In the genomic region with DNA sequence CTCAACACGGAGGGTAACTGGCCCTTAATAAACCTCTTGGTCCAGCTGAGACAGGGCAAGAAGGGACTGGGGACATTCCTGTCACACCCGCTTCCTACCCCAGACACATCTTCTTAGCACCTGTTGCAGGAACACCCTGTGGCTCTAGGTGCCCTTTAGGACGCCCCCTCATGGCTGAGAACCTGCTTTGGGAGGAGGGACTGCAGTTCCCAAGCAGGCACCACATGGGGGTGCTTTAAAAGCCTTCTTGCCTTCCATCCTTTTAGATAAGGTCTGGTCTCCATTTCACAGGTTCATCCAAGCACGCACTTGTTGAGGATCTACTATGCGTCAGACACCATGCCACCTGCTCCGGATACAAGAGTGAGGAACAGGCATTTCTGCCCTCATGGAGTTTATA, we compare ENCODE assay signal across 10 cellular contexts. TPM values are rescaled to one million over a fixed set of nuclear protein-coding genes. Genes with fewer than 3 reads are reported as not detected.
DNase-seq lines count a peak whose midpoint lies in the region; ATAC-seq, FAIRE-seq and TF ChIP-seq lines count a peak whose summit lies in the region.
"Had no signal": no experiment of that assay in that cellular context is flagged by ENCODE, and none has a peak within 500 bp of the region (broad histone marks: within the 10 kb centered on the region; RNA-seq: fewer than 3 reads in every experiment).

No MANE protein-coding gene starts in this region.

- H3F3A ChIP-seq in MM.1S (ENCODE audit: insufficient read depth, low read length), result no peaks in the 10 kb centered on the region

- DNase-seq in activated T-cell treated with anti-CD3 and anti-CD28 coated beads, Interleukin-2, amount 50 U/mL, for 24 hours, result no peak
- DNase-seq in activated T-cell treated with anti-CD3 and anti-CD28 coated beads, Interleukin-2, amount 50 U/mL, for 48 hours, result no peak
- DNase-seq in MM.1S (no peak), GM12878 (ENCODE audit: low read depth, low spot score) (no peak), osteoblast (ENCODE audit: insufficient read length, low spot score, missing footprints) (no peak)
- DNase-seq: GF-D8 had no signal

- H3K4me3 ChIP-seq in MM.1S (ENCODE audit: low read length) (no peak overlapping the region), GM12878 (no peak overlapping the region), osteoblast (ENCODE audit: insufficient read depth, low read length) (no peak overlapping the region)

- H3K27me3 ChIP-seq in MM.1S (replicated peaks; ENCODE audit: insufficient read depth, low read length) (no peaks in the 10 kb centered on the region), GM12878 (replicated peaks in 1 of 2; ENCODE audit: control insufficient read depth in 2 of 2, insufficient read depth in 2 of 2, low read length in 1 of 2) (no peaks in the 10 kb centered on the region), osteoblast (ENCODE audit: insufficient read depth, low read length) (no peaks in the 10 kb centered on the region)

- no peaks in the 10 kb centered on the region for H3K27me3 Mint-ChIP-seq in activated T-cell treated with anti-CD3 and anti-CD28 coated beads, Interleukin-2, amount 50 U/mL, for 24 hours

- BruUV-seq in GM12878 (replicated peaks; lab: Mats Ljungman, UMichigan), result no TSS peak

- no peaks in the 10 kb centered on the region for H3K9me3 ChIP-seq in MM.1S (replicated peaks; ENCODE audit: insufficient read depth, low read length)
- H3K9me3 ChIP-seq in GM12878 (replicated peaks; ENCODE audit: control insufficient read depth, insufficient read depth, low read length), result no peaks in the 10 kb centered on the region
- no peaks in the 10 kb centered on the region for H3K9me3 ChIP-seq in osteoblast (ENCODE audit: low read depth, low read length)

- H3K4me1 Mint-ChIP-seq in activated T-cell treated with anti-CD3 and anti-CD28 coated beads, Interleukin-2, amount 50 U/mL, for 24 hours (ENCODE audit: low read depth), result peaks cover 23% of the 10 kb centered on the region

- H3K36me3 ChIP-seq in MM.1S (replicated peaks; ENCODE audit: insufficient read depth, low read length) (0 out of 2 replicates have a peak, but pooled peaks cover 6% of the 10 kb centered on the region), GM12878 (ENCODE audit: control insufficient read depth in 2 of 2, insufficient read depth in 2 of 2, low read length in 1 of 2) (peaks cover 16 to 24% of the 10 kb centered on the region in 2 experiments), osteoblast (ENCODE audit: insufficient read depth, low read length) (peaks cover 25% of the 10 kb centered on the region)

- H3K27ac ChIP-seq in MM.1S (ENCODE audit: low read length) (no peak overlapping the region), GM12878 (ENCODE audit: control insufficient read depth, insufficient read depth) (no peak overlapping the region), osteoblast (ENCODE audit: low read depth, low read length) (no peak overlapping the region)

- no peak overlapping the region for H3K4me2 ChIP-seq in MM.1S (ENCODE audit: low read depth, low read length)
- no peak overlapping the region for H3K4me2 ChIP-seq in GM12878 (ENCODE audit: control insufficient read depth, insufficient read depth)
- H3K4me2 ChIP-seq in osteoblast (ENCODE audit: insufficient read depth, low read length), result no peak overlapping the region

- TF ChIP-seq EP300 in GM12878 (IDR thresholded peaks at IDR 0.05; ENCODE audit: borderline replicate concordance in 1 of 2, control insufficient read depth in 1 of 2, low read depth in 2 of 2, low read length in 2 of 2), result no peak

- H3K9me3 Mint-ChIP-seq in activated T-cell treated with anti-CD3 and anti-CD28 coated beads, Interleukin-2, amount 50 U/mL, for 24 hours, result no peaks in the 10 kb centered on the region

- POLR2A ChIA-PET in GM12878 (lab: Charles Lee), result no interaction called here

- RAD21 ChIA-PET in GM12878 (lab: Charles Lee; ENCODE audit: unreplicated experiment), result interaction anchor here (1.7 to 2.9 kb wide), 3 partner anchors 29 to 128 kb away, joined by 7 to 10 read pairs (median 8); no protein-coding TSS in a partner anchor

- 72% methylated on average over 6 of the region's 6 CpGs for WGBS in GM12878 (ENCODE audit: insufficient coverage, insufficient replicate concordance, low lambda C conversion rate, missing lambda C conversion rate)

- SMC1A ChIA-PET in GM12878 (lab: Charles Lee; ENCODE audit: uncharacterized antibody, unreplicated experiment), result interaction anchor here (1.1 to 2.3 kb wide), 3 partner anchors 63 to 125 kb away, joined by 3 to 15 read pairs (median 4); a partner anchor contains a TSS

- CTCF ChIA-PET in GM12878 (lab: Yijun Ruan, JAX), result interaction anchor here (1.0 to 7.2 kb wide), 7 partner anchors 10 to 127 kb away, joined by 3 to 65 read pairs (median 6); a partner anchor contains a TSS

- no peaks in the 10 kb centered on the region for H3K9me2 ChIP-seq in MM.1S (replicated peaks; ENCODE audit: insufficient read depth, low read length)

- H3K4me1 ChIP-seq in MM.1S (ENCODE audit: low read length), result peaks cover 4% of the 10 kb centered on the region
- peaks cover 4% of the 10 kb centered on the region for H3K4me1 ChIP-seq in GM12878 (ENCODE audit: control insufficient read depth, insufficient read depth, low read length)
- peaks cover 3% of the 10 kb centered on the region for H3K4me1 ChIP-seq in osteoblast (ENCODE audit: insufficient read depth, low read length)

- in situ Hi-C loops in GM12878 (cut with MboI), result no loop called here

- H3K79me2 ChIP-seq in MM.1S (ENCODE audit: low read length) (no peaks in the 10 kb centered on the region), GM12878 (ENCODE audit: control insufficient read depth, insufficient read depth, low read length) (no peaks in the 10 kb centered on the region), osteoblast (ENCODE audit: insufficient read depth, low read length) (no peaks in the 10 kb centered on the region)

- no peak overlapping the region for H3K4me3 Mint-ChIP-seq in activated T-cell treated with anti-CD3 and anti-CD28 coated beads, Interleukin-2, amount 50 U/mL, for 24 hours

- H4K20me1 ChIP-seq in MM.1S (ENCODE audit: insufficient read depth, low read length) (0 out of 2 replicates have a peak, but pooled peaks cover 3% of the 10 kb centered on the region), GM12878 (ENCODE audit: control insufficient read depth, insufficient read depth) (peaks cover 3% of the 10 kb centered on the region; the same call in 1 of the 2 replicates), osteoblast (ENCODE audit: insufficient read depth, low read length) (no peaks in the 10 kb centered on the region)

- TF ChIP-seq CTCF in MM.1S (IDR thresholded peaks at IDR 0.05; ENCODE audit: low read length), result peak; percentile 48
- TF ChIP-seq CTCF in GM12878 (IDR thresholded peaks at IDR 0.05 in 2 of 3, conservative IDR thresholded peaks at IDR 0.05 in 1 of 3; ENCODE audit: control insufficient read depth in 2 of 3, extremely low read depth in 1 of 3, insufficient read depth in 1 of 3, low read depth in 3 of 3, low read length in 3 of 3), result peak; percentile 36 to 52 (median 41); a peak in 5 of 6 replicates
- TF ChIP-seq CTCF in osteoblast (IDR thresholded peaks at IDR 0.05; ENCODE audit: extremely low read depth, low read depth, low read length), result peak; percentile 47

- peaks cover 59% of the 10 kb centered on the region for H3K36me3 Mint-ChIP-seq in activated T-cell treated with anti-CD3 and anti-CD28 coated beads, Interleukin-2, amount 50 U/mL, for 24 hours (ENCODE audit: low read depth)

- intact Hi-C loops in GM12878 (cut with micrococcal nuclease; ENCODE audit: unreplicated experiment), result no loop called here

- TF ChIP-seq POLR2A in GM12878 (IDR thresholded peaks at IDR 0.05; ENCODE audit: low read depth, low read length), result no peak

- H3K9ac ChIP-seq in MM.1S (ENCODE audit: low read length), result no peak overlapping the region
- no peak overlapping the region for H3K9ac ChIP-seq in GM12878 (ENCODE audit: control insufficient read depth, insufficient read depth, low read length)

- peak overlapping the region; percentile 3 for H3K27ac Mint-ChIP-seq in activated T-cell treated with anti-CD3 and anti-CD28 coated beads, Interleukin-2, amount 50 U/mL, for 24 hours

- no peak for FAIRE-seq in GM12878 (lab: Jason Lieb, UNC)

- peak; percentile 37; the same call in 1 of the 2 replicates for TF ChIP-seq RAD21 in GM12878 (IDR thresholded peaks at IDR 0.05; ENCODE audit: insufficient read depth, low read depth, low read length)

- no peak overlapping the region for H2AFZ ChIP-seq in MM.1S (ENCODE audit: low read length)
- no peak overlapping the region for H2AFZ ChIP-seq in GM12878 (ENCODE audit: control insufficient read depth, low read depth, low read length)
- no peak overlapping the region for H2AFZ ChIP-seq in osteoblast (ENCODE audit: low read length)

- ATAC-seq in GM12878 (peak; percentile 60), GM19397 (IDR thresholded peaks at IDR 0.05; ENCODE audit: unreplicated experiment) (no peak), HG02852 (IDR thresholded peaks at IDR 0.05; ENCODE audit: unreplicated experiment) (no peak), GM18861 (IDR thresholded peaks at IDR 0.05; ENCODE audit: unreplicated experiment) (no peak)

RNA-seq across cellular contexts. Expression of a gene that starts 26.6 kb away (rescaled TPM):
- total RNA-seq in GM12878 (2013; cell fraction: nucleolus; rRNA removed), result 45.2 and 47.9 TPM in 2 replicates
- total RNA-seq in GM12878 (2014; rRNA removed) (34.8 and 34.9 TPM in 2 replicates), GM12878 (2014; rRNA removed; fragmentation: Illumina TruSeq; extraction: Trizol) (19.5 and 21.5 TPM in 2 replicates), GM12878 (2021) (74.4 and 75.8 TPM in 2 replicates), osteoblast (23.0 and 30.0 TPM in 2 replicates)
- 14.3 TPM for polyA plus RNA-seq in GM12878 (2011; ENCODE audit: low read depth)
- polyA plus RNA-seq in GM12878 (2011; rRNA removed) (19.9 and 31.0 TPM in 2 replicates), GM12878 (2014; fragmentation: Illumina TruSeq; extraction: Trizol) (75.4 and 77.5 TPM in 2 replicates), GM12878 (2014; fragmentation: Nextera tagmentation; extraction: Ambion mirVana) (10 to 100 TPM; 27.7 to 29.4 TPM), GM12878 (2014; rRNA removed) (41.5 and 49.4 TPM in 2 replicates), GM12878 (2016; fragmentation: Nextera tagmentation; extraction: Ambion mirVana) (100 to 1,000 TPM in 1 of 2 experiments, 10 to 100 TPM in 1; 92.2 to 100 TPM)
- 22.0 and 27.3 TPM in 2 replicates for polyA plus RNA-seq in GM12878 (2011; cell fraction: cytosol; rRNA removed)
- 45.3 and 47.5 TPM in 2 replicates for polyA plus RNA-seq in GM12878 (2011; cell fraction: nucleus; rRNA removed)
- 28.6 and 33.2 TPM in 2 replicates for polyA plus RNA-seq in GM12878 (2012)
- 18.4 and 20.6 TPM in 2 replicates for polyA minus RNA-seq in GM12878 (2011; rRNA and poly(A)+ RNA removed)
- polyA minus RNA-seq in GM12878 (2011; cell fraction: cytosol; rRNA and poly(A)+ RNA removed), result 4.5 and 8.5 TPM in 2 replicates
- polyA minus RNA-seq in GM12878 (2011; cell fraction: nucleus; rRNA and poly(A)+ RNA removed), result 32.8 and 50.0 TPM in 2 replicates

RNA-seq across cellular contexts. Expression of a gene that starts 47.2 kb away (rescaled TPM):
- total RNA-seq in GM12878 (2013; cell fraction: nucleolus; rRNA removed), result 70.3 and 80.3 TPM in 2 replicates
- total RNA-seq in GM12878 (2014; rRNA removed) (88.4 and 103 TPM in 2 replicates), GM12878 (2014; rRNA removed; fragmentation: Illumina TruSeq; extraction: Trizol) (121 and 129 TPM in 2 replicates), GM12878 (2021) (249 and 256 TPM in 2 replicates), osteoblast (150 and 154 TPM in 2 replicates)
- 293 TPM for polyA plus RNA-seq in GM12878 (2011; ENCODE audit: low read depth)
- polyA plus RNA-seq in GM12878 (2011; rRNA removed) (412 and 519 TPM in 2 replicates), GM12878 (2014; fragmentation: Illumina TruSeq; extraction: Trizol) (687 and 768 TPM in 2 replicates), GM12878 (2014; fragmentation: Nextera tagmentation; extraction: Ambion mirVana) (100 to 1,000 TPM; 150 to 166 TPM), GM12878 (2014; rRNA removed) (258 and 259 TPM in 2 replicates), GM12878 (2016; fragmentation: Nextera tagmentation; extraction: Ambion mirVana) (100 to 1,000 TPM; 590 TPM)
- polyA plus RNA-seq in GM12878 (2011; cell fraction: cytosol; rRNA removed), result 500 and 750 TPM in 2 replicates
- polyA plus RNA-seq in GM12878 (2011; cell fraction: nucleus; rRNA removed), result 213 and 233 TPM in 2 replicates
- polyA plus RNA-seq in GM12878 (2012), result 216 and 253 TPM in 2 replicates
- 288 and 300 TPM in 2 replicates for polyA minus RNA-seq in GM12878 (2011; rRNA and poly(A)+ RNA removed)
- 71.6 and 94.4 TPM in 2 replicates for polyA minus RNA-seq in GM12878 (2011; cell fraction: cytosol; rRNA and poly(A)+ RNA removed)
- 37.8 and 43.9 TPM in 2 replicates for polyA minus RNA-seq in GM12878 (2011; cell fraction: nucleus; rRNA and poly(A)+ RNA removed)

RNA-seq across cellular contexts. Expression of a gene that starts 51.2 kb away (rescaled TPM):
- total RNA-seq in GM12878 (2013; cell fraction: nucleolus; rRNA removed), result not detected in 2 replicates
- total RNA-seq in GM12878 (2014; rRNA removed), result not detected in 2 replicates
- total RNA-seq in GM12878 (2014; rRNA removed; fragmentation: Illumina TruSeq; extraction: Trizol), result not detected in 2 replicates
- not detected in 2 replicates for total RNA-seq in GM12878 (2021)
- not detected for polyA plus RNA-seq in GM12878 (2011; ENCODE audit: low read depth)
- polyA plus RNA-seq in GM12878 (2011; rRNA removed), result not detected in 2 replicates
- not detected in 2 replicates for polyA plus RNA-seq in GM12878 (2011; cell fraction: cytosol; rRNA removed)
- polyA plus RNA-seq in GM12878 (2011; cell fraction: nucleus; rRNA removed), result not detected in 2 replicates
- polyA plus RNA-seq in GM12878 (2012), result not detected in 2 replicates
- not detected in 2 replicates for polyA plus RNA-seq in GM12878 (2014; fragmentation: Illumina TruSeq; extraction: Trizol)
- not detected for polyA plus RNA-seq in GM12878 (2014; fragmentation: Nextera tagmentation; extraction: Ambion mirVana)
- not detected in 2 replicates for polyA plus RNA-seq in GM12878 (2014; rRNA removed)
- polyA plus RNA-seq in GM12878 (2016; fragmentation: Nextera tagmentation; extraction: Ambion mirVana), result not detected
- not detected in 2 replicates for polyA minus RNA-seq in GM12878 (2011; rRNA and poly(A)+ RNA removed)
- polyA minus RNA-seq in GM12878 (2011; cell fraction: cytosol; rRNA and poly(A)+ RNA removed), result not detected in 2 replicates
- not detected in 2 replicates for polyA minus RNA-seq in GM12878 (2011; cell fraction: nucleus; rRNA and poly(A)+ RNA removed)
- total RNA-seq in osteoblast, result under 0.01 TPM in 1 of 2 replicates, not detected in the other
- total RNA-seq: NCI-H460 had no signal
